8 cellular contexts compared by ENCODE assay signal in genomic region chr17:28746611-28747045, GRCh38. TPM values are rescaled to one million over a fixed set of nuclear protein-coding genes. Genes with fewer than 3 reads are reported as not detected.
DNase-seq lines count a peak whose midpoint lies in the region; ATAC-seq and TF ChIP-seq lines count a peak whose summit lies in the region.

No MANE protein-coding gene starts in this region.

- POLR2A ChIA-PET in WTC11 (lab: Charles Lee): interaction anchor here (0.6 to 13.5 kb wide), 6 partner anchors 14 to 81 kb away, joined by 3 to 310 read pairs (median 8); partner anchors contain the start of genes NEK8, PROCA1, RPL23A and TLCD1

- intact Hi-C loops in spleen (cut with DNase I; ENCODE audit: low total_unique reads): no loop called here

- H3K4me1 ChIP-seq in spleen: peaks cover 33 to 91% (median 78%) of the 10 kb centered on the region in 6 donors

- H3K9me3 Mint-ChIP-seq in activated naive CD4-positive, alpha-beta T cell treated with anti-CD3 and anti-CD28 coated beads, Interleukin-2, amount 10 ng/mL, durations not matched to agents 7 days and 5 days: no peaks in the 10 kb centered on the region
- H3K9me3 Mint-ChIP-seq in WTC11: no peaks in the 10 kb centered on the region

- TF ChIP-seq POLR2A in spleen (IDR thresholded peaks at IDR 0.05): no peak

- H3K27ac Mint-ChIP-seq in activated naive CD4-positive, alpha-beta T cell treated with anti-CD3 and anti-CD28 coated beads, Interleukin-2, amount 10 ng/mL, durations not matched to agents 7 days and 5 days: peak overlapping the region; percentile 67
- peak overlapping the region; percentile 96 for H3K27ac Mint-ChIP-seq in WTC11

- peaks cover 42% of the 10 kb centered on the region for H3K4me1 Mint-ChIP-seq in activated naive CD4-positive, alpha-beta T cell treated with anti-CD3 and anti-CD28 coated beads, Interleukin-2, amount 10 ng/mL, durations not matched to agents 7 days and 5 days
- peaks cover 56% of the 10 kb centered on the region for H3K4me1 Mint-ChIP-seq in WTC11

- H3K4me3 ChIP-seq in spleen: peak overlapping the region in 2 of 8 donors; percentile 83 to 91

- peaks cover 0 to 39% (median 25%) of the 10 kb centered on the region in 6 donors for H3K36me3 ChIP-seq in spleen

- peaks cover 0 to 14% (median 0%) of the 10 kb centered on the region in 7 donors for H3K27me3 ChIP-seq in spleen (replicated peaks in 1 of 7)

- no peaks in the 10 kb centered on the region for H3K9me3 ChIP-seq in spleen

- ATAC-seq in WTC11: 0 out of 2 replicates have a peak, but pooled peaks have one; percentile 0

- H3K4me3 Mint-ChIP-seq in activated naive CD4-positive, alpha-beta T cell treated with anti-CD3 and anti-CD28 coated beads, Interleukin-2, amount 10 ng/mL, durations not matched to agents 7 days and 5 days: peak overlapping the region; percentile 10
- peak overlapping the region; percentile 88 for H3K4me3 Mint-ChIP-seq in WTC11

- H3K27me3 Mint-ChIP-seq in activated naive CD4-positive, alpha-beta T cell treated with anti-CD3 and anti-CD28 coated beads, Interleukin-2, amount 10 ng/mL, durations not matched to agents 7 days and 5 days: no peaks in the 10 kb centered on the region
- no peaks in the 10 kb centered on the region for H3K27me3 Mint-ChIP-seq in WTC11 (ENCODE audit: low read depth)

- H3K27ac ChIP-seq in spleen: peak overlapping the region; percentile 13 to 96 (median 82)

- WGBS in spleen, 5 donors: 43 to 71% (median 54%) methylated on average over 3 to 5 of the region's 5 CpGs

- no peak for DNase-seq in activated naive CD4-positive, alpha-beta T cell treated with anti-CD3 and anti-CD28 coated beads, Interleukin-2, amount 10 ng/mL, durations not matched to agents 7 days and 5 days
- DNase-seq in activated naive CD4-positive, alpha-beta T cell (lab: John Stamatoyannopoulos, UW): no peak
- DNase-seq in WTC11 (ENCODE audit: low spot score): peak; percentile 53
- peak in 42 of 51 donors; percentile 23 to 86 (median 64) for DNase-seq in hypothalamus (lab: John Stamatoyannopoulos, UW)
- DNase-seq in spleen: peak; percentile 74
- no peak for DNase-seq in NCI-H1105 (lab: John Stamatoyannopoulos, UW)
- no peak for DNase-seq in DMS153 (lab: John Stamatoyannopoulos, UW)
- DNase-seq in putamen (ENCODE audit: low spot score): no peak

- H3K36me3 Mint-ChIP-seq in activated naive CD4-positive, alpha-beta T cell treated with anti-CD3 and anti-CD28 coated beads, Interleukin-2, amount 10 ng/mL, durations not matched to agents 7 days and 5 days: peaks cover 13% of the 10 kb centered on the region
- H3K36me3 Mint-ChIP-seq in WTC11: peaks cover 45% of the 10 kb centered on the region

- TF ChIP-seq CTCF in WTC11 (IDR thresholded peaks at IDR 0.05) (no peak), spleen (IDR thresholded peaks at IDR 0.05 in 8 of 11, conservative IDR thresholded peaks at IDR 0.05 in 3 of 11) (no peak)

- CTCF ChIA-PET in activated naive CD4-positive, alpha-beta T cell treated with anti-CD3 and anti-CD28 coated beads, Interleukin-2, amount 10 ng/mL, durations not matched to agents 7 days and 5 days (lab: Charles Lee): interaction anchor here (3.9 to 15.0 kb wide), 2 partner anchors 17 to 19 kb away, joined by 21 to 415 read pairs; partner anchors contain the start of genes NEK8, RPL23A and TLCD1
- CTCF ChIA-PET in WTC11 (lab: Charles Lee): interaction anchor here (0.7 to 13.9 kb wide), 5 partner anchors 14 to 132 kb away, joined by 5 to 541 read pairs (median 14); partner anchors contain the start of genes NEK8, PROCA1 and TLCD1

TF ChIP-seq in WTC11, 78 proteins besides CTCF, POLR2A, EP300 and RAD21 (continues in another document):
- no peak for TF ChIP-seq ESRRA (CRISPR knock-in tag; IDR thresholded peaks at IDR 0.05; ENCODE audit: borderline replicate concordance)
- TF ChIP-seq ZNF532 (CRISPR knock-in tag; IDR thresholded peaks at IDR 0.05; ENCODE audit: borderline replicate concordance): no peak
- TF ChIP-seq CREB1 (CRISPR knock-in tag; IDR thresholded peaks at IDR 0.05): no peak
- peak; percentile 60 for TF ChIP-seq ZNF121 (CRISPR knock-in tag; IDR thresholded peaks at IDR 0.05)
- TF ChIP-seq OVOL2 (CRISPR knock-in tag; IDR thresholded peaks at IDR 0.05; ENCODE audit: borderline replicate concordance): no peak
- no peak for TF ChIP-seq ATF1 (CRISPR knock-in tag; IDR thresholded peaks at IDR 0.05)
- TF ChIP-seq NFATC4 (CRISPR knock-in tag; IDR thresholded peaks at IDR 0.05): no peak
- TF ChIP-seq USF2 (CRISPR knock-in tag; IDR thresholded peaks at IDR 0.05): no peak
- TF ChIP-seq MAX (CRISPR knock-in tag; IDR thresholded peaks at IDR 0.05): no peak
- TF ChIP-seq ZBTB21 (CRISPR knock-in tag; IDR thresholded peaks at IDR 0.05; ENCODE audit: borderline replicate concordance): peak; percentile 75; the same call in 1 of the 2 replicates
- TF ChIP-seq SOX15 (CRISPR knock-in tag; IDR thresholded peaks at IDR 0.05): no peak
- no peak for TF ChIP-seq HMGXB4 (CRISPR knock-in tag; IDR thresholded peaks at IDR 0.05)

RNA-seq across cellular contexts. Expression of gene TRAF4, which starts 2.8 kb away (rescaled TPM):
- total RNA-seq in WTC11 (2021) (192 to 268 TPM (median 192 TPM) in 3 replicates), spleen (10 to 100 TPM; 19.8 to 75.5 (median 32.7) TPM)
- 10 to 100 TPM; 24.8 to 38.1 (median 35.6) TPM for polyA plus RNA-seq in spleen

RNA-seq across cellular contexts. Expression of gene NEK8, which starts 18.0 kb away (rescaled TPM):
- 17.9 to 25.0 TPM (median 18.6 TPM) in 3 replicates for total RNA-seq in WTC11 (2021)
- total RNA-seq in spleen: 10 to 100 TPM in 6 of 7 donors, 1 to 10 TPM in 1; 8.9 to 17.6 (median 12.8) TPM
- 10 to 100 TPM in 1 of 3 donors, 1 to 10 TPM in 2; 7.3 to 14.3 (median 7.7) TPM for polyA plus RNA-seq in spleen

RNA-seq across cellular contexts. Expression of gene TLCD1, which starts 20.6 kb away (rescaled TPM):
- total RNA-seq in WTC11 (2021) (36.0 to 41.2 TPM (median 36.5 TPM) in 3 replicates), spleen (1 to 10 TPM in 5 of 7 donors, under 1 TPM in 1, not detected in 1; 0.97 to 2.6 (median 2.0) TPM)
- 1 to 10 TPM; 2.3 to 3.5 (median 2.4) TPM for polyA plus RNA-seq in spleen

RNA-seq across cellular contexts. Expression of gene RPL23A, which starts 26.8 kb away (rescaled TPM):
- 1,832 to 2,055 TPM (median 2,048 TPM) in 3 replicates for total RNA-seq in WTC11 (2021)
- 1,000 to 10,000 TPM in 4 of 7 donors, 100 to 1,000 TPM in 3; 571 to 2,010 (median 1,472) TPM for total RNA-seq in spleen
- polyA plus RNA-seq in spleen: 1,000 to 10,000 TPM; 2,562 to 3,144 (median 3,044) TPM

RNA-seq across cellular contexts. Expression of gene RAB34, which starts 29.0 kb away (rescaled TPM):
- total RNA-seq in WTC11 (2021) (153 to 181 TPM (median 162 TPM) in 3 replicates), spleen (100 to 1,000 TPM in 1 of 7 donors, 10 to 100 TPM in 6; 31.4 to 111 (median 49.4) TPM)
- 10 to 100 TPM; 45.6 to 59.5 (median 56.6) TPM for polyA plus RNA-seq in spleen

Comparison
In these comparisons a context has a peak if more than half of its experiments do, and no peak if none do; other contexts are left out.
1. DNase-seq: peak in WTC11 (single experiment), hypothalamus (42 of 51) and spleen (single experiment); none in activated naive CD4-positive, alpha-beta T cell treated with anti-CD3 and anti-CD28 coated beads, Interleukin-2, amount 10 ng/mL, durations not matched to agents 7 days and 5 days (single experiment), activated naive CD4-positive, alpha-beta T cell (0 of 4), NCI-H1105 (single experiment), DMS153 (single experiment) and putamen (single experiment).
2. RNA of gene TLCD1, which starts 20.6 kb away (total RNA-seq): 36.0 to 41.2 TPM in WTC11; 0.97 to 2.6 TPM in spleen; every median in the first group is over 10 times any median in the second.